20 cellular contexts compared by ENCODE assay signal in genomic region chr3:197381371-197381770, GRCh38.
"Had no signal": no experiment of that assay in that cellular context is flagged by ENCODE, and none has a peak within 500 bp of the region (broad histone marks: within the 10 kb centered on the region; RNA-seq: fewer than 3 reads in every experiment).

No MANE protein-coding gene starts in this region.

- H3K9me3 Mint-ChIP-seq: activated CD4-positive, alpha-beta memory T cell treated with anti-CD3 and anti-CD28 coated beads, Interleukin-2, amount 10 ng/mL, durations not matched to agents 7 days and 5 days; activated naive CD8-positive, alpha-beta T cell treated with anti-CD3 and anti-CD28 coated beads for 36 hours; activated T-cell treated with anti-CD3 and anti-CD28 coated beads, Interleukin-2, amount 50 U/mL, for 24 hours; central memory CD8-positive, alpha-beta T cell; neural crest cell; stimulated activated naive B cell treated with anti-CD40 and anti-IgM and Interleukin-4, amounts not matched to agents 10 μg/mL and 1 μg/mL and 100 μg/mL, for 72 hours; T-helper 1 cell treated with Interleukin-12 subunit alpha and Interleukin-12 subunit beta and Interleukin-4 antibody, amounts not matched to agents 30 μg/mL and 1 μg/mL, for 36 hours had no signal

- H3K4me1 Mint-ChIP-seq: central memory CD8-positive, alpha-beta T cell; immature natural killer cell had no signal

- ATAC-seq: lower lobe of right lung; stimulated activated naive B cell treated with anti-CD40 and anti-IgM and Interleukin-4, amounts not matched to agents 10 μg/mL and 1 μg/mL and 100 μg/mL, for 72 hours had no signal

- H3K9me3 ChIP-seq: lower lobe of right lung, ovary had no signal

- H3K4me3 Mint-ChIP-seq: activated CD4-positive, alpha-beta memory T cell treated with anti-CD3 and anti-CD28 coated beads, Interleukin-2, amount 10 ng/mL, durations not matched to agents 7 days and 5 days; activated naive CD8-positive, alpha-beta T cell treated with anti-CD3 and anti-CD28 coated beads for 36 hours; activated T-cell treated with anti-CD3 and anti-CD28 coated beads, Interleukin-2, amount 50 U/mL, for 24 hours; central memory CD8-positive, alpha-beta T cell; immature natural killer cell; mesothelial cell of epicardium; neural crest cell; stimulated activated naive B cell treated with anti-CD40 and anti-IgM and Interleukin-4, amounts not matched to agents 10 μg/mL and 1 μg/mL and 100 μg/mL, for 72 hours; T-helper 1 cell treated with Interleukin-12 subunit alpha and Interleukin-12 subunit beta and Interleukin-4 antibody, amounts not matched to agents 30 μg/mL and 1 μg/mL, for 36 hours had no signal

- H3K27ac Mint-ChIP-seq: activated CD4-positive, alpha-beta memory T cell treated with anti-CD3 and anti-CD28 coated beads, Interleukin-2, amount 10 ng/mL, durations not matched to agents 7 days and 5 days; activated naive CD8-positive, alpha-beta T cell treated with anti-CD3 and anti-CD28 coated beads for 36 hours; activated T-cell treated with anti-CD3 and anti-CD28 coated beads, Interleukin-2, amount 50 U/mL, for 24 hours; immature natural killer cell; stimulated activated naive B cell treated with anti-CD40 and anti-IgM and Interleukin-4, amounts not matched to agents 10 μg/mL and 1 μg/mL and 100 μg/mL, for 72 hours; T-helper 1 cell treated with Interleukin-12 subunit alpha and Interleukin-12 subunit beta and Interleukin-4 antibody, amounts not matched to agents 30 μg/mL and 1 μg/mL, for 36 hours had no signal

- H3K36me3 ChIP-seq: brain microvascular endothelial cell, lower lobe of right lung, ovary, WERI-Rb-1 had no signal

- H3K27ac ChIP-seq: brain microvascular endothelial cell, foreskin keratinocyte, lower lobe of right lung, ovary, WERI-Rb-1 had no signal

- DNase-seq: activated CD4-positive, alpha-beta memory T cell treated with anti-CD3 and anti-CD28 coated beads, Interleukin-2, amount 10 ng/mL, durations not matched to agents 7 days and 5 days; activated gamma-delta T cell; activated naive CD8-positive, alpha-beta T cell treated with anti-CD3 and anti-CD28 coated beads for 36 hours; activated T-cell treated with anti-CD3 and anti-CD28 coated beads, Interleukin-2, amount 50 U/mL, for 24 hours; amygdala; brain microvascular endothelial cell; cortex of kidney; effector CD4-positive, alpha-beta T cell; immature natural killer cell; lower lobe of right lung; ovary; retina; stimulated activated CD4-positive, alpha-beta T cell treated with anti-CD3 and anti-CD28 coated beads, Interleukin-2, amount 100 ng/mL, for 48 hours; stimulated activated naive B cell treated with anti-CD40 and anti-IgM and Interleukin-4, amounts not matched to agents 10 μg/mL and 1 μg/mL and 100 μg/mL, for 72 hours; WERI-Rb-1 had no signal

- H3K4me1 ChIP-seq: lower lobe of right lung had no signal

- H3K4me3 ChIP-seq: lower lobe of right lung, ovary had no signal

- H3K36me3 Mint-ChIP-seq: activated naive CD8-positive, alpha-beta T cell treated with anti-CD3 and anti-CD28 coated beads for 36 hours; immature natural killer cell; mesothelial cell of epicardium; stimulated activated naive B cell treated with anti-CD40 and anti-IgM and Interleukin-4, amounts not matched to agents 10 μg/mL and 1 μg/mL and 100 μg/mL, for 72 hours had no signal

- H3K27me3 ChIP-seq: brain microvascular endothelial cell, foreskin keratinocyte, ovary had no signal
